ENCODE assay signal across 1 cellular context in the genomic region with DNA sequence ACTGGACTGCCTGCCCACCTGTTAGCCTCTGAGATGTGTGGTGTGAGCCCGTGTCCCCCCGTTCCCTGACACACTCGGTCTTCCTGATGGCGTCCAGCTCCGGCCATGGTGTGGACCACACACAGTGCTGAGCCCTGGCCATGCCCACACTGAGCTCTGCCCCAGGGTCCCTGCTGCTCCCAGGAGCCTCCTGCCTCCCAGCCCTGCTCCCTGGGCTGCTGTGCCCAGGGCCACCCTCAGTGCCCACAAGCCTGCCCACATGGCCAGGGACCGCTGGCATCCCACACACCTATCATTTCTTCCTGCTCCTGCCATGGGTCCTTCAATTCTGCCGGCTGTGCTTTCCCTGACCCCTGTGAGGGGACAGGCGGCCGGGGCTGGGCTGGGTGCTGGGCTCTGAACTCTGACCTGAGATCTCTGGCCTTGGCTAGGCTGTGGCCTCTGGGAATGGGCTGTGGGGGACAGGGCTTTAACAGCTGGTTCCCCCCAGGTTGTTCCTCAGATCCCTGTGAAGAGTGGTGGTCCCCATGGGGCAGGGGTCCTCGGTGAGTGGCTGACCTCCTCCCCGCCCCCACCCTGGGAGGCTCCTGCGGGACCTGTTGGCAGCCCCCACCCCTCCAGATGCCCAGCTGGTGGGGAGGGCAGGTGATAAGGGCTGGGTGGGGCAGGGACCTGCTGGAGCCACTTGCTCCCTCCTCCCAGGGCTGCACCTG.
TF ChIP-seq lines count a peak whose summit lies in the region.

No MANE protein-coding gene starts in this region.

TF ChIP-seq in HEK293, 187 proteins besides CTCF, POLR2A, EP300 and RAD21:
- TF ChIP-seq, protein P1, sequence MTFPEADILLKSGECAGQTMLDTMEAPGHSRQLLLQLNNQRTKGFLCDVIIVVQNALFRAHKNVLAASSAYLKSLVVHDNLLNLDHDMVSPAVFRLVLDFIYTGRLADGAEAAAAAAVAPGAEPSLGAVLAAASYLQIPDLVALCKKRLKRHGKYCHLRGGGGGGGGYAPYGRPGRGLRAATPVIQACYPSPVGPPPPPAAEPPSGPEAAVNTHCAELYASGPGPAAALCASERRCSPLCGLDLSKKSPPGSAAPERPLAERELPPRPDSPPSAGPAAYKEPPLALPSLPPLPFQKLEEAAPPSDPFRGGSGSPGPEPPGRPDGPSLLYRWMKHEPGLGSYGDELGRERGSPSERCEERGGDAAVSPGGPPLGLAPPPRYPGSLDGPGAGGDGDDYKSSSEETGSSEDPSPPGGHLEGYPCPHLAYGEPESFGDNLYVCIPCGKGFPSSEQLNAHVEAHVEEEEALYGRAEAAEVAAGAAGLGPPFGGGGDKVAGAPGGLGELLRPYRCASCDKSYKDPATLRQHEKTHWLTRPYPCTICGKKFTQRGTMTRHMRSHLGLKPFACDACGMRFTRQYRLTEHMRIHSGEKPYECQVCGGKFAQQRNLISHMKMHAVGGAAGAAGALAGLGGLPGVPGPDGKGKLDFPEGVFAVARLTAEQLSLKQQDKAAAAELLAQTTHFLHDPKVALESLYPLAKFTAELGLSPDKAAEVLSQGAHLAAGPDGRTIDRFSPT (tag by site-specific recombination; IDR thresholded peaks at IDR 0.05), result peak; percentile 66
- TF ChIP-seq ZNF174 (tag by site-specific recombination; IDR thresholded peaks at IDR 0.05) (no peak), SCRT2 (tag by site-specific recombination; IDR thresholded peaks at IDR 0.05) (peak; percentile 32; the same call in 1 of the 2 replicates), ZNF560 (tag by site-specific recombination; IDR thresholded peaks at IDR 0.05; ENCODE audit: borderline replicate concordance) (no peak), ZNF626 (tag by site-specific recombination; IDR thresholded peaks at IDR 0.05) (no peak), ZNF423 (tag by site-specific recombination; IDR thresholded peaks at IDR 0.05) (no peak), SP3 (tag by site-specific recombination; IDR thresholded peaks at IDR 0.05) (no peak), ZNF791 (tag by site-specific recombination; IDR thresholded peaks at IDR 0.05) (no peak)
- TF ChIP-seq, protein P2, sequence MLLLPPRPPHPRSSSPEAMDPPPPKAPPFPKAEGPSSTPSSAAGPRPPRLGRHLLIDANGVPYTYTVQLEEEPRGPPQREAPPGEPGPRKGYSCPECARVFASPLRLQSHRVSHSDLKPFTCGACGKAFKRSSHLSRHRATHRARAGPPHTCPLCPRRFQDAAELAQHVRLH (tag by site-specific recombination; IDR thresholded peaks at IDR 0.05), result no peak
- TF ChIP-seq, protein P3, sequence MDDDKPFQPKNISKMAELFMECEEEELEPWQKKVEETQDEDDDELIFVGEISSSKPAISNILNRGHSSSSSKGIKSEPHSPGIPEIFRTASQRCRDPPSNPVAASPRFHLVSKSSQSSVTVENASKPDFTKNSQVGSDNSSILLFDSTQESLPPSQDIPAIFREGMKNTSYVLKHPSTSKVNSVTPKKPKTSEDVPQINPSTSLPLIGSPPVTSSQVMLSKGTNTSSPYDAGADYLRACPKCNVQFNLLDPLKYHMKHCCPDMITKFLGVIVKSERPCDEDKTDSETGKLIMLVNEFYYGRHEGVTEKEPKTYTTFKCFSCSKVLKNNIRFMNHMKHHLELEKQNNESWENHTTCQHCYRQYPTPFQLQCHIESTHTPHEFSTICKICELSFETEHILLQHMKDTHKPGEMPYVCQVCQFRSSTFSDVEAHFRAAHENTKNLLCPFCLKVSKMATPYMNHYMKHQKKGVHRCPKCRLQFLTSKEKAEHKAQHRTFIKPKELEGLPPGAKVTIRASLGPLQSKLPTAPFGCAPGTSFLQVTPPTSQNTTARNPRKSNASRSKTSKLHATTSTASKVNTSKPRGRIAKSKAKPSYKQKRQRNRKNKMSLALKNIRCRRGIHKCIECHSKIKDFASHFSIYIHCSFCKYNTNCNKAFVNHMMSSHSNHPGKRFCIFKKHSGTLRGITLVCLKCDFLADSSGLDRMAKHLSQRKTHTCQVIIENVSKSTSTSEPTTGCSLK (tag by site-specific recombination; IDR thresholded peaks at IDR 0.05), result no peak
